ENCODE assay signal across 8 cellular contexts in the genomic region with DNA sequence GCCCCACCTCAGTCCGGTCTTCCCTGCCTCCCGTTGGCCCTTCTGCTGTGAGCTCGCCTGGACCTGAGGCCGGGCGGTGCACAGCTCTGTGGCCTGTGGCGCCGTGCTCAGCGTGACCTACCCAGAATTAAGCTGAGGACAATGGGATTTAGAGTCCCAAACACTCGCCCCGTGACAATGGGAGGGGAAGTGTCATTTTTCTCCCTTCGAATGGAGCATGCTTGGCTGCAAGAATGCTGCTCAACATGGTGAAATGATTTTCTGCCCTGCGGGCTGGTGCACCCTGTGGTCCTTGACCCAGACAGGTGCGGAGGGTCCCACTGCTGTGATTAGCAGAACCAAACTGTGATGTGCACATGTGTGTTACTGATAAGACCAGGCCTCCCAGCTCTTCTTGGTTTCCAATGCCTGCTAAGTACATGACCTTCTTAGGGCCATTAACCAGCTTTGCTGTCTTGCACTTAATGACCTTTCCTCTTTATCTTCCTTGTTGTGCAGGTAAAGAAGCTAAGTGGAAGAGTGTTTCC. TPM values are rescaled to one million over a fixed set of nuclear protein-coding genes. Genes with fewer than 3 reads are reported as not detected.
DNase-seq lines count a peak whose midpoint lies in the region; ATAC-seq and TF ChIP-seq lines count a peak whose summit lies in the region.

No MANE protein-coding gene starts in this region.

- 41% methylated on average over 2 of the region's 13 CpGs for WGBS in prostate gland

- H3K79me2 ChIP-seq in fibroblast of lung (ENCODE audit: control insufficient read depth, insufficient read depth, low read length): peaks cover 4% of the 10 kb centered on the region

- H3K27ac ChIP-seq in SJSA1 (no peak overlapping the region; the same call in 1 of the 2 replicates), fibroblast of lung (ENCODE audit: insufficient read depth, low read length) (peak overlapping the region; percentile 98), prostate gland (peak overlapping the region; percentile 87 to 88)

- TF ChIP-seq CTCF in GM06990 (IDR thresholded peaks at IDR 0.05; ENCODE audit: insufficient read depth, low read length, poor library complexity, severe bottlenecking) (no peak), fibroblast of lung (conservative IDR thresholded peaks at IDR 0.05 in 1 of 2, IDR thresholded peaks at IDR 0.05 in 1 of 2; ENCODE audit: low read depth in 1 of 2, low read length in 2 of 2) (no peak), prostate gland (IDR thresholded peaks at IDR 0.05) (no peak)

- H3K27me3 ChIP-seq in GM06990 (replicated peaks; ENCODE audit: control insufficient read depth, insufficient read depth, low read length): no peaks in the 10 kb centered on the region
- H3K27me3 ChIP-seq in SJSA1 (replicated peaks): no peaks in the 10 kb centered on the region
- no peaks in the 10 kb centered on the region for H3K27me3 ChIP-seq in fibroblast of lung (ENCODE audit: control insufficient read depth, insufficient read depth, low read length)
- H3K27me3 ChIP-seq in prostate gland (replicated peaks; ENCODE audit: insufficient read depth): no peaks in the 10 kb centered on the region

- H3K36me3 ChIP-seq in GM06990 (ENCODE audit: control insufficient read depth, insufficient read depth, low read length) (peaks cover 2% of the 10 kb centered on the region), SJSA1 (no peaks in the 10 kb centered on the region), fibroblast of lung (ENCODE audit: control insufficient read depth, insufficient read depth, low read length) (no peaks in the 10 kb centered on the region), prostate gland (no peaks in the 10 kb centered on the region)

- no peaks in the 10 kb centered on the region for H4K20me1 ChIP-seq in fibroblast of lung (ENCODE audit: control insufficient read depth, extremely low read depth, insufficient read depth, low read length)

- H3K4me2 ChIP-seq in fibroblast of lung (ENCODE audit: extremely low read depth, insufficient read depth, low read length): peak overlapping the region; percentile 80

- no peak for TF ChIP-seq POLR2A in prostate gland (IDR thresholded peaks at IDR 0.05)

- no peak overlapping the region for H2AFZ ChIP-seq in fibroblast of lung (ENCODE audit: low read length)

- peak overlapping the region; percentile 83 for H3K4me3 ChIP-seq in GM06990 (replicated peaks; ENCODE audit: low read depth, low read length)
- H3K4me3 ChIP-seq in SJSA1: peak overlapping the region; percentile 61
- H3K4me3 ChIP-seq in fibroblast of lung (replicated peaks in 1 of 4; ENCODE audit: control extremely low read depth in 1 of 4, insufficient read depth in 1 of 4, low read depth in 3 of 4, low read length in 4 of 4): peak overlapping the region; percentile 64 to 78 (median 73)
- H3K4me3 ChIP-seq in prostate gland: peak overlapping the region; percentile 39 to 48

- intact Hi-C loops in prostate gland (cut with DNase I): no loop called here

- no peak for DNase-seq in GM06990 (ENCODE audit: extremely low read depth, insufficient read length)
- DNase-seq in SJSA1 (ENCODE audit: low read depth in 1 of 2, low spot score in 2 of 2): no peak
- no peak for DNase-seq in fibroblast of lung (ENCODE audit: low read depth in 2 of 2)
- no peak for DNase-seq in prostate gland (ENCODE audit: low spot score)
- no peak for DNase-seq in ureter (ENCODE audit: low spot score)
- DNase-seq in NCI-H2081 (lab: John Stamatoyannopoulos, UW): no peak

- H3K9ac ChIP-seq in fibroblast of lung (ENCODE audit: insufficient read depth, low read length): peak overlapping the region; percentile 94

- H3K9me3 ChIP-seq in SJSA1 (replicated peaks) (no peaks in the 10 kb centered on the region), fibroblast of lung (ENCODE audit: control insufficient read depth, insufficient read depth, low read depth, low read length) (no peaks in the 10 kb centered on the region), prostate gland (no peaks in the 10 kb centered on the region)

- ATAC-seq in HG02623 (IDR thresholded peaks at IDR 0.05; ENCODE audit: unreplicated experiment) (no peak), HG02759 (IDR thresholded peaks at IDR 0.05; ENCODE audit: unreplicated experiment) (no peak)

- H3K4me1 ChIP-seq in SJSA1 (replicated peaks): 0 out of 2 replicates have a peak, but pooled peaks cover 2% of the 10 kb centered on the region
- H3K4me1 ChIP-seq in fibroblast of lung (ENCODE audit: control insufficient read depth, extremely low read depth, insufficient read depth, low read length): no peaks in the 10 kb centered on the region
- H3K4me1 ChIP-seq in prostate gland (replicated peaks): no peaks in the 10 kb centered on the region

RNA-seq across cellular contexts. Expression of a gene that starts 0.8 kb away (rescaled TPM):
- total RNA-seq in SJSA1 (2014; rRNA removed; shearing (Covaris generic)): 30.5 and 41.5 TPM in 2 replicates
- total RNA-seq in fibroblast of lung (13.5 and 15.4 TPM in 2 replicates), prostate gland (10 to 100 TPM; 13.9 to 17.7 TPM), ureter (22.2 TPM)
- 12.6 and 14.1 TPM in 2 replicates for polyA plus RNA-seq in fibroblast of lung
- polyA plus RNA-seq in fibroblast of lung (2012): 13.0 and 13.5 TPM in 2 replicates
- polyA minus RNA-seq in fibroblast of lung (ENCODE audit: low replicate concordance): 1.8 and 18.3 TPM in 2 replicates

RNA-seq across cellular contexts. Expression of a gene that starts 8.1 kb away (rescaled TPM):
- total RNA-seq in SJSA1 (2014; rRNA removed; shearing (Covaris generic)): not detected in 2 replicates
- not detected in 2 replicates for total RNA-seq in fibroblast of lung
- not detected in 2 replicates for polyA plus RNA-seq in fibroblast of lung
- not detected in 2 replicates for polyA plus RNA-seq in fibroblast of lung (2012)
- not detected in 2 replicates for polyA minus RNA-seq in fibroblast of lung (ENCODE audit: low replicate concordance)
- under 1 TPM; 0.50 to 0.74 TPM for total RNA-seq in prostate gland
- not detected for total RNA-seq in ureter

RNA-seq across cellular contexts. Expression of a gene that starts 36.5 kb away (rescaled TPM):
- 18.3 and 18.9 TPM in 2 replicates for total RNA-seq in SJSA1 (2014; rRNA removed; shearing (Covaris generic))
- total RNA-seq in fibroblast of lung (21.3 and 36.2 TPM in 2 replicates), prostate gland (10 to 100 TPM; 47.4 to 82.9 TPM), ureter (86.8 TPM)
- polyA plus RNA-seq in fibroblast of lung: 57.0 and 65.0 TPM in 2 replicates
- 29.1 and 36.0 TPM in 2 replicates for polyA plus RNA-seq in fibroblast of lung (2012)
- 100 and 114 TPM in 2 replicates for polyA minus RNA-seq in fibroblast of lung (ENCODE audit: low replicate concordance)

RNA-seq across cellular contexts. Expression of a gene that starts 45.7 kb away (rescaled TPM):
- not detected in 2 replicates for total RNA-seq in SJSA1 (2014; rRNA removed; shearing (Covaris generic))
- total RNA-seq in fibroblast of lung (not detected in 2 replicates), prostate gland (10 to 100 TPM in 1 of 2 donors, not detected in 1; 11.2 TPM), ureter (not detected)
- polyA plus RNA-seq in fibroblast of lung: not detected in 2 replicates
- polyA plus RNA-seq in fibroblast of lung (2012): not detected in 2 replicates
- not detected in 2 replicates for polyA minus RNA-seq in fibroblast of lung (ENCODE audit: low replicate concordance)

RNA-seq across cellular contexts. Expression of a gene that starts 53.5 kb away (rescaled TPM):
- not detected in 2 replicates for total RNA-seq in SJSA1 (2014; rRNA removed; shearing (Covaris generic))
- 0.26 and 0.50 TPM in 2 replicates for total RNA-seq in fibroblast of lung
- 0.26 TPM in 1 of 2 replicates, not detected in the other for polyA plus RNA-seq in fibroblast of lung
- 0.09 and 0.26 TPM in 2 replicates for polyA plus RNA-seq in fibroblast of lung (2012)
- polyA minus RNA-seq in fibroblast of lung (ENCODE audit: low replicate concordance): 2.4 TPM in 1 of 2 replicates, not detected in the other
- total RNA-seq in prostate gland: not detected
- total RNA-seq in ureter: not detected
